Comparison of ENCODE assay signal across 24 cellular contexts in genomic region chr5:115988002-115988401, GRCh38. TPM values are rescaled to one million over a fixed set of nuclear protein-coding genes. Genes with fewer than 3 reads are reported as not detected.
"Had no signal": no experiment of that assay in that cellular context is flagged by ENCODE, and none has a peak within 500 bp of the region (broad histone marks: within the 10 kb centered on the region; RNA-seq: fewer than 3 reads in every experiment).

No MANE protein-coding gene starts in this region.

- H3K4me1 Mint-ChIP-seq: IgD-negative memory B cell, T-cell had no signal

- H3K27me3 Mint-ChIP-seq: IgD-negative memory B cell had no signal

- H3K27ac Mint-ChIP-seq: IgD-negative memory B cell; T-cell; T-helper 1 cell treated with Interleukin-12 subunit alpha and Interleukin-12 subunit beta and Interleukin-4 antibody, amounts not matched to agents 30 μg/mL and 1 μg/mL, for 36 hours had no signal

- H3K4me3 ChIP-seq: K562 had no signal

- DNase-seq: Kasumi-1, MM.1S, NCI-H1092 treated with DMSO at 0.1 percent for 48 hours, NCI-H1436, NCI-H187, NCI-H2029, NCI-H2081 treated with DMSO at 0.1 percent for 48 hours, NCI-H2227 treated with DMSO at 0.1 percent for 48 hours, NCI-H524, NCI-H69, NCI-H774, SHP77, SK-N-SH, SW 1271, T-cell had no signal

- H3K36me3 Mint-ChIP-seq: IgD-negative memory B cell, T-cell had no signal

- H3K9me3 ChIP-seq: SK-N-SH had no signal

- H3K27ac ChIP-seq: HL-60, KMS-11, RWPE1 had no signal

- H3K4me3 Mint-ChIP-seq: IgD-negative memory B cell; T-cell; T-helper 1 cell treated with Interleukin-12 subunit alpha and Interleukin-12 subunit beta and Interleukin-4 antibody, amounts not matched to agents 30 μg/mL and 1 μg/mL, for 36 hours had no signal

- H3K9me3 Mint-ChIP-seq: T-cell; T-helper 1 cell treated with Interleukin-12 subunit alpha and Interleukin-12 subunit beta and Interleukin-4 antibody, amounts not matched to agents 30 μg/mL and 1 μg/mL, for 36 hours had no signal

- ATAC-seq: K562, Panc1, T-cell had no signal

RNA-seq across cellular contexts. Expression of gene ARL14EPL, which starts 44.3 kb away (rescaled TPM):
- total RNA-seq: NCI-H460, SK-MEL-5, T-cell had no signal
